8 cellular contexts compared by ENCODE assay signal in the genomic region with DNA sequence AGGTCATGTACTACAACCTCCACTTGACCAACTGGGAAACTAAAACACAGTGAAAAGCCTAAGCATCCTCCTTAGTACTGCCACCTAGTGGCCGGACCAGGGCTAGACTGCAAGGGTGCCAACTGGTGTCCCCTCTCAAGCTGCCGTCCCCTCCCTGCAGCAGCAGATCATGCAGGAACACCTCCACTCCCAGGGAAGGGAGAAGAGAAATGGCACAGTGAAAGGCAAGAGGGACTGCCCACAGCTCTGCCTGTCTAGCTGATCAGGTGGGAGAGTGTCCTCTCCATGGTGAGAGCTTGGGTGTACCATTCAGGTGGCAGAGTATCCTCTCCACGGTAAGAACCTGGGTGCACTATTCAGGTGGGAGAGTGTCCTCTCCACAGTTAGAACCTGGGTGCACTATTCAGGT.
DNase-seq lines count a peak whose midpoint lies in the region; ATAC-seq lines count a peak whose summit lies in the region.

No MANE protein-coding gene starts in this region.

- H3K27ac Mint-ChIP-seq in activated naive CD4-positive, alpha-beta T cell treated with anti-CD3 and anti-CD28 coated beads, Interleukin-2, amount 50 U/mL, for 24 hours, result peak overlapping the region; percentile 15

- DNase-seq in NCI-H510A treated with DMSO at 0.1 percent for 48 hours (lab: John Stamatoyannopoulos, UW) (peak; percentile 30), NCI-H510A (lab: John Stamatoyannopoulos, UW) (no peak), SK-N-DZ (ENCODE audit: low spot score) (peak; percentile 51), hypothalamus (lab: John Stamatoyannopoulos, UW) (peak in 30 of 51 donors; percentile 4 to 68 (median 32)), NCI-H128 (lab: John Stamatoyannopoulos, UW; ENCODE audit: unreplicated experiment) (no peak)
- peak; percentile 15 to 47 for DNase-seq in stimulated activated CD4-positive, alpha-beta T cell treated with anti-CD3 and anti-CD28 coated beads, Interleukin-1b, Interleukin-23, amount 100 ng/mL, for 1 hour (ENCODE audit: low read depth in 2 of 2)

- peaks cover 1% of the 10 kb centered on the region for H3K36me3 Mint-ChIP-seq in activated naive CD4-positive, alpha-beta T cell treated with anti-CD3 and anti-CD28 coated beads, Interleukin-2, amount 50 U/mL, for 24 hours

- ATAC-seq in HG03460 (IDR thresholded peaks at IDR 0.05; ENCODE audit: unreplicated experiment), result peak; percentile 69

- H3K9me3 Mint-ChIP-seq in activated naive CD4-positive, alpha-beta T cell treated with anti-CD3 and anti-CD28 coated beads, Interleukin-2, amount 50 U/mL, for 24 hours, result no peaks in the 10 kb centered on the region

- H3K4me3 Mint-ChIP-seq in activated naive CD4-positive, alpha-beta T cell treated with anti-CD3 and anti-CD28 coated beads, Interleukin-2, amount 50 U/mL, for 24 hours, result peak overlapping the region; percentile 24

- H3K27me3 Mint-ChIP-seq in activated naive CD4-positive, alpha-beta T cell treated with anti-CD3 and anti-CD28 coated beads, Interleukin-2, amount 50 U/mL, for 24 hours, result no peaks in the 10 kb centered on the region

- peaks cover 99% of the 10 kb centered on the region for H3K4me1 Mint-ChIP-seq in activated naive CD4-positive, alpha-beta T cell treated with anti-CD3 and anti-CD28 coated beads, Interleukin-2, amount 50 U/mL, for 24 hours

Comparison
In these comparisons a context has a peak if more than half of its experiments do, and no peak if none do; other contexts are left out.
1. DNase-seq: peak in NCI-H510A treated with DMSO at 0.1 percent for 48 hours (single experiment), SK-N-DZ (single experiment), hypothalamus (30 of 51) and stimulated activated CD4-positive, alpha-beta T cell treated with anti-CD3 and anti-CD28 coated beads, Interleukin-1b, Interleukin-23, amount 100 ng/mL, for 1 hour (2 of 2); none in NCI-H510A (single experiment) and NCI-H128 (single experiment).